ENCODE assay signal across 8 cellular contexts in the genomic region with DNA sequence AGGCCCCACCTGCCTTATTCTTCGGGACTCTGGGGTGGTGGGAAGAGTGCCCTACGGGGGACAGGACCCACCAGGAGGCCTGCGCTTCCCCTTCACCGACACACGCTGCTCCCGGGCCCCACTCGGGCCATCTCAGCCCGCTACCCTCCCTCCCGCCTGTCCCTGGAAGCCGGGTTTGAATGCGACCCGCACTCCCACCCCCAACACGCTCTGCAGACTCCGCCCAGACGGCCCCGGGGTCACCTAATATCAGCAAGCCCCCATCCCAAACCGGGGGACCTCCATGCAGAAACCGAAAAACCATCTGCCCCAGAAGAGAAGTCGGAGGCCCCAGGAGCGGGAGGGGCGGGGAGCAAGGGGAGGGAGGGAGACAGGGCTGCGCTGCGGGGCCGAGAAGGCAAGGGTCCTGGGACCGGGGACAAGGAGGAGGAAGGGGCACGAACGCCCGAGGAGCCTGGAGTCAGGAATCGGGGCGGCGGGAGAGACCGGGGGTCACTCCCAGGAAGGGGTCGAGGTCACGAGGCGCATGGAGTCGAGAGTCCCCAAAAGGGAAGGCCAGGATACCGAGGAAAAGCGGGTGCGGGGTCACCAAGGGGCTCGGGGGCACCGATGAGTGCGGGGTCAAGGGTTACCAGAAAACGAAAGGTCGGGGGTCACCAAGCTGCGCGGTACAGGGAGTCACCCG. TPM values are rescaled to one million over a fixed set of nuclear protein-coding genes. Genes with fewer than 3 reads are reported as not detected.
DNase-seq lines count a peak whose midpoint lies in the region; ATAC-seq and TF ChIP-seq lines count a peak whose summit lies in the region.

No MANE protein-coding gene starts in this region.

- peaks cover 13% of the 10 kb centered on the region for H3K4me1 Mint-ChIP-seq in activated T-helper 17 cell treated with anti-CD3 and anti-CD28 coated beads, Interleukin-2, amount 50 U/mL, for 72 hours

- no peaks in the 10 kb centered on the region for H3K36me3 ChIP-seq in left ventricle myocardium inferior

- H3K9me3 Mint-ChIP-seq in activated T-helper 17 cell treated with anti-CD3 and anti-CD28 coated beads, Interleukin-2, amount 50 U/mL, for 72 hours: no peaks in the 10 kb centered on the region

- peak overlapping the region; percentile 89 for H3K27ac Mint-ChIP-seq in activated T-helper 17 cell treated with anti-CD3 and anti-CD28 coated beads, Interleukin-2, amount 50 U/mL, for 72 hours

- intact Hi-C loops in Right ventricle myocardium inferior (cut with DNase I) (loop anchor here (5.0 kb wide), 1 partner anchor 41 kb away; no protein-coding TSS in a partner anchor), cardiac septum (cut with DNase I) (loop anchor here (2.0 kb wide), 1 partner anchor 41 kb away; no protein-coding TSS in a partner anchor), left ventricle myocardium inferior (cut with micrococcal nuclease) (no loop called here), sciatic nerve (cut with DNase I) (no loop called here)

- H3K36me3 Mint-ChIP-seq in activated T-helper 17 cell treated with anti-CD3 and anti-CD28 coated beads, Interleukin-2, amount 50 U/mL, for 72 hours (ENCODE audit: low read depth): peaks cover 5% of the 10 kb centered on the region

- peak; percentile 71 for DNase-seq in Right ventricle myocardium inferior (ENCODE audit: missing footprints)
- no peak for DNase-seq in cardiac septum (ENCODE audit: low spot score)
- no peak for DNase-seq in left ventricle myocardium inferior
- peak; percentile 74 for DNase-seq in sciatic nerve (ENCODE audit: low spot score)
- DNase-seq in NCI-H82 treated with DMSO at 0.1 percent for 48 hours (lab: John Stamatoyannopoulos, UW; ENCODE audit: unreplicated experiment): no peak
- DNase-seq in AG20443 (ENCODE audit: low spot score): no peak
- no peak for DNase-seq in ACHN

- no peaks in the 10 kb centered on the region for H3K27me3 ChIP-seq in left ventricle myocardium inferior (ENCODE audit: low read depth)

- peak overlapping the region; percentile 76 for H3K4me3 Mint-ChIP-seq in activated T-helper 17 cell treated with anti-CD3 and anti-CD28 coated beads, Interleukin-2, amount 50 U/mL, for 72 hours

- H3K27ac ChIP-seq in left ventricle myocardium inferior (replicated peaks): peak overlapping the region; percentile 94

- H3K4me3 ChIP-seq in left ventricle myocardium inferior: peak overlapping the region; percentile 94

- in situ Hi-C loops in ACHN (cut with HindIII; ENCODE audit: low pct_ligation_motif_present, low pct_unique_long_range_greater_than_20kb, low sequenced_read_pairs): no loop called here

- H3K9me3 ChIP-seq in left ventricle myocardium inferior (replicated peaks): no peaks in the 10 kb centered on the region

- no peaks in the 10 kb centered on the region for H3K27me3 Mint-ChIP-seq in activated T-helper 17 cell treated with anti-CD3 and anti-CD28 coated beads, Interleukin-2, amount 50 U/mL, for 72 hours

- ATAC-seq in Right ventricle myocardium inferior (no peak), sciatic nerve (peak; percentile 1)
- peak; percentile 53 for ATAC-seq in activated T-helper 17 cell treated with anti-CD3 and anti-CD28 coated beads, Interleukin-2, amount 50 U/mL, for 72 hours (replicated peaks)

- peaks cover 39% of the 10 kb centered on the region for H3K4me1 ChIP-seq in left ventricle myocardium inferior

- no peak for TF ChIP-seq CTCF in left ventricle myocardium inferior (IDR thresholded peaks at IDR 0.05; ENCODE audit: borderline replicate concordance)

RNA-seq across cellular contexts. Expression of gene SBNO2, which starts 0.8 kb away (rescaled TPM):
- 14.7 TPM for total RNA-seq in Right ventricle myocardium inferior
- 37.3 TPM for total RNA-seq in cardiac septum
- total RNA-seq in activated T-helper 17 cell treated with anti-CD3 and anti-CD28 coated beads, Interleukin-2, amount 50 U/mL, for 72 hours: 100 to 1,000 TPM; 119 to 139 TPM
- total RNA-seq in left ventricle myocardium inferior: 16.9 TPM
- total RNA-seq in sciatic nerve: 131 TPM

RNA-seq across cellular contexts. Expression of gene STK11, which starts 32.3 kb away (rescaled TPM):
- total RNA-seq in Right ventricle myocardium inferior: 49.9 TPM
- 49.7 TPM for total RNA-seq in cardiac septum
- total RNA-seq in activated T-helper 17 cell treated with anti-CD3 and anti-CD28 coated beads, Interleukin-2, amount 50 U/mL, for 72 hours: 10 to 100 TPM; 77.0 to 86.6 TPM
- 50.1 TPM for total RNA-seq in left ventricle myocardium inferior
- 57.2 TPM for total RNA-seq in sciatic nerve

Comparison
In these comparisons a context has a peak if more than half of its experiments do, and no peak if none do; other contexts are left out.
1. DNase-seq: peak in Right ventricle myocardium inferior (single experiment) and sciatic nerve (single experiment); none in cardiac septum (single experiment), left ventricle myocardium inferior (single experiment), NCI-H82 treated with DMSO at 0.1 percent for 48 hours (single experiment), AG20443 (single experiment) and ACHN (single experiment).
2. intact Hi-C loops: an anchor here in Right ventricle myocardium inferior (5.0 kb wide) and cardiac septum (2.0 kb wide); none called in left ventricle myocardium inferior and sciatic nerve.